In genomic region chr11:126185200-126186030, GRCh38 we compare ENCODE assay signal across 19 cellular contexts. TPM values are rescaled to one million over a fixed set of nuclear protein-coding genes. Genes with fewer than 3 reads are reported as not detected.
DNase-seq lines count a peak whose midpoint lies in the region; ATAC-seq, FAIRE-seq and TF ChIP-seq lines count a peak whose summit lies in the region.
"Had no signal": no experiment of that assay in that cellular context is flagged by ENCODE, and none has a peak within 500 bp of the region (broad histone marks: within the 10 kb centered on the region; RNA-seq: fewer than 3 reads in every experiment).

No MANE protein-coding gene starts in this region.

- peak overlapping the region; percentile 70; the same call in 1 of the 2 replicates for H3K9ac ChIP-seq in HepG2 (ENCODE audit: insufficient read depth, low read depth, low read length)
- no peak overlapping the region for H3K9ac ChIP-seq in OCI-LY3 (ENCODE audit: low read length)

- H3K4me3 Mint-ChIP-seq in nephron = no peak overlapping the region

- peaks cover 90% of the 10 kb centered on the region for H3K4me1 ChIP-seq in HepG2 (ENCODE audit: insufficient read depth, low read length)
- H3K4me1 ChIP-seq in right lobe of liver = no peaks in the 10 kb centered on the region
- peaks cover 65% of the 10 kb centered on the region for H3K4me1 ChIP-seq in OCI-LY3 (ENCODE audit: low read length)
- peaks cover 0 to 12% (median 2%) of the 10 kb centered on the region in 6 donors for H3K4me1 ChIP-seq in spleen
- H3K4me1 ChIP-seq: HAP-1 had no signal

- no peak overlapping the region for H2AFZ ChIP-seq in HepG2 (ENCODE audit: low read length)
- H2AFZ ChIP-seq in OCI-LY3 (ENCODE audit: low read depth, low read length) = no peak overlapping the region

- H3K36me3 ChIP-seq in HepG2 (replicated peaks in 1 of 2; ENCODE audit: control insufficient read depth in 1 of 2, insufficient read depth in 2 of 2, low read length in 2 of 2) (no peaks in the 10 kb centered on the region), right lobe of liver (no peaks in the 10 kb centered on the region), OCI-LY3 (replicated peaks; ENCODE audit: low read depth, low read length) (peaks cover 3% of the 10 kb centered on the region), spleen (peaks cover 0 to 48% (median 0%) of the 10 kb centered on the region in 6 donors)
- H3K36me3 ChIP-seq: HAP-1 had no signal

- no peaks in the 10 kb centered on the region for H3K79me2 ChIP-seq in HepG2 (ENCODE audit: insufficient read depth, low read length)
- no peaks in the 10 kb centered on the region for H3K79me2 ChIP-seq in OCI-LY3 (ENCODE audit: low read length)

- CTCF ChIA-PET in HepG2 (lab: Yijun Ruan, JAX; ENCODE audit: low intra/inter-chr PET ratio, low total read pairs) = no interaction called here

- H3K27ac ChIP-seq in HepG2 (ENCODE audit: extremely low read length, insufficient read depth, low read length) = peak overlapping the region; percentile 94
- no peak overlapping the region for H3K27ac ChIP-seq in right lobe of liver
- no peak overlapping the region for H3K27ac ChIP-seq in OCI-LY3 (ENCODE audit: low read length)
- no peak overlapping the region for H3K27ac ChIP-seq in spleen

- TF ChIP-seq POLR2A in HepG2 (IDR thresholded peaks at IDR 0.05; ENCODE audit: insufficient read depth in 1 of 2, low read depth in 2 of 2, low read length in 2 of 2) = no peak
- no peak for TF ChIP-seq POLR2A in right lobe of liver (IDR thresholded peaks at IDR 0.05)
- no peak for TF ChIP-seq POLR2A in spleen (IDR thresholded peaks at IDR 0.05)
- no peak for TF ChIP-seq POLR2A in H54 (IDR thresholded peaks at IDR 0.05; ENCODE audit: low read depth, low read length)

- in situ Hi-C loops in HepG2 (cut with HindIII; ENCODE audit: extremely low pct_ligation_motif_present, low pct_unique_long_range_greater_than_20kb) = loop anchor here (5.0 kb wide), 1 partner anchor 263 kb away; no protein-coding TSS in a partner anchor

- POLR2A ChIA-PET in HepG2 (lab: Yijun Ruan, JAX) = interaction anchor here (0.9 to 7.7 kb wide), 4 partner anchors 22 to 71 kb away, joined by 3 to 87 read pairs (median 28); no protein-coding TSS in a partner anchor

- peak overlapping the region; percentile 72 to 80 (median 72) for H3K27ac Mint-ChIP-seq in nephron

- intact Hi-C loops in HepG2 (cut with micrococcal nuclease; ENCODE audit: unreplicated experiment) (loop anchor here (1.0 to 2.0 kb wide), 2 partner anchors 38 to 123 kb away; partner anchors contain the start of gene CDON), right lobe of liver (cut with DNase I) (no loop called here), spleen (cut with DNase I; ENCODE audit: low total_unique reads) (no loop called here)

- no peak overlapping the region for H3K4me3 ChIP-seq in HepG2 (replicated peaks in 1 of 3; ENCODE audit: insufficient read depth in 1 of 3, low read depth in 2 of 3, low read length in 3 of 3)
- H3K4me3 ChIP-seq in right lobe of liver = no peak overlapping the region
- H3K4me3 ChIP-seq in OCI-LY3 (ENCODE audit: low read length) = no peak overlapping the region
- no peak overlapping the region for H3K4me3 ChIP-seq in spleen
- H3K4me3 ChIP-seq: HAP-1 had no signal

- peak; percentile 27 for ATAC-seq in HepG2
- no peak for ATAC-seq in right lobe of liver

- H4K20me1 ChIP-seq in HepG2 (ENCODE audit: insufficient read depth, low read length) = no peaks in the 10 kb centered on the region
- 0 out of 2 replicates have a peak, but pooled peaks cover 4% of the 10 kb centered on the region for H4K20me1 ChIP-seq in OCI-LY3 (ENCODE audit: insufficient read depth, low read length)

- 32% methylated on average over 27 of the region's 29 CpGs for WGBS in HepG2 (ENCODE audit: low lambda C conversion rate)
- 88% methylated on average over 3 of the region's 29 CpGs for WGBS in right lobe of liver (ENCODE audit: insufficient coverage, low coverage, low lambda C conversion rate, missing lambda C conversion rate)
- 86 to 94% (median 89%) methylated on average over 28 to 29 of the region's 29 CpGs for WGBS in spleen, 5 donors

- H3K4me2 ChIP-seq in HepG2 (ENCODE audit: low read depth, low read length) (peak overlapping the region; percentile 85), OCI-LY3 (ENCODE audit: low read length) (peak overlapping the region; percentile 71)

- TF ChIP-seq CTCF in HepG2 (CRISPR knock-in tag; IDR thresholded peaks at IDR 0.05) (no peak), right lobe of liver (IDR thresholded peaks at IDR 0.05) (no peak), OCI-LY3 (IDR thresholded peaks at IDR 0.05; ENCODE audit: low read depth, low read length) (no peak), nephron (IDR thresholded peaks at IDR 0.05; ENCODE audit: unreplicated experiment in 3 of 3) (no peak), spleen (IDR thresholded peaks at IDR 0.05 in 8 of 11, conservative IDR thresholded peaks at IDR 0.05 in 3 of 11) (no peak)

- DNase-seq in HepG2 (ENCODE audit: low spot score) = peak; percentile 61
- DNase-seq in right lobe of liver = no peak
- peak; percentile 48 for DNase-seq in spleen
- DNase-seq in pons (ENCODE audit: low spot score) = no peak
- no peak for DNase-seq in H54 (ENCODE audit: insufficient read length, low spot score)
- no peak for DNase-seq in EL
- DNase-seq: C1 segment of cervical spinal cord, DMS 273 treated with DMSO at 0.1 percent for 48 hours, GF-D8, NCI-H1048, NCI-H1436 treated with DMSO at 0.1 percent for 48 hours, NCI-H2081, NCI-H510A treated with DMSO at 0.1 percent for 48 hours, NCI-H82 had no signal

- H3K27me3 ChIP-seq in HepG2 (ENCODE audit: control insufficient read depth in 1 of 2, insufficient read depth in 2 of 2, low read length in 2 of 2) (no peaks in the 10 kb centered on the region), right lobe of liver (no peaks in the 10 kb centered on the region), OCI-LY3 (ENCODE audit: low read depth, low read length) (no peaks in the 10 kb centered on the region), spleen (replicated peaks in 1 of 7) (no peaks in the 10 kb centered on the region)

- no peaks in the 10 kb centered on the region for H3K9me3 Mint-ChIP-seq in nephron

- peak in 1 of 2 experiments; percentile 29; a peak in 1 of 4 replicates for TF ChIP-seq EP300 in HepG2 (IDR thresholded peaks at IDR 0.05; ENCODE audit: low read depth in 2 of 2, low read length in 2 of 2)
- TF ChIP-seq EP300 in HepG2 (CRISPR knock-in tag; IDR thresholded peaks at IDR 0.05; ENCODE audit: borderline replicate concordance) = no peak; the same call in 1 of the 2 replicates

- no TSS peak for BruUV-seq in HepG2 (replicated peaks; lab: Mats Ljungman, UMichigan)

- H3K4me1 Mint-ChIP-seq in nephron = peaks cover 23% of the 10 kb centered on the region

- H3K9me3 ChIP-seq in HepG2 (ENCODE audit: low read length) (no peaks in the 10 kb centered on the region), right lobe of liver (no peaks in the 10 kb centered on the region), OCI-LY3 (ENCODE audit: insufficient read depth, low read length) (no peaks in the 10 kb centered on the region), spleen (peaks cover 0 to 7% (median 3%) of the 10 kb centered on the region in 8 donors)
- H3K9me3 ChIP-seq: HAP-1 had no signal

- FAIRE-seq in HepG2 (lab: Jason Lieb, UNC) (peak; percentile 66), H54 (lab: Jason Lieb, UNC) (no peak)
- FAIRE-seq: GM12891, HTR-8/SVneo had no signal

- TF ChIP-seq RAD21 in HepG2 (CRISPR knock-in tag; IDR thresholded peaks at IDR 0.05) = no peak

- H3K36me3 Mint-ChIP-seq in nephron (ENCODE audit: low read depth) = peaks cover 11% of the 10 kb centered on the region

- no peaks in the 10 kb centered on the region for H3K27me3 Mint-ChIP-seq in nephron (ENCODE audit: low read depth)

RNA-seq across cellular contexts. Expression of gene RPUSD4, which starts 26.0 kb away (rescaled TPM):
- total RNA-seq in HepG2 (2016; rRNA removed; fragmentation: Illumina TruSeq; extraction: Trizol) (45.0 and 45.6 TPM in 2 replicates), right lobe of liver (10 to 100 TPM; 12.8 to 18.5 (median 14.2) TPM), spleen (10 to 100 TPM; 20.6 to 26.7 (median 22.3) TPM)
- 11.4 and 11.5 TPM in 2 replicates for total RNA-seq in HepG2 (2016; cell fraction: cytosol; rRNA removed; fragmentation: Illumina TruSeq; extraction: Trizol; ENCODE audit: low read depth)
- 46.3 and 47.2 TPM in 2 replicates for total RNA-seq in HepG2 (2016; cell fraction: insoluble cytoplasmic fraction; rRNA removed; fragmentation: Illumina TruSeq; extraction: Trizol)
- 25.9 and 29.8 TPM in 2 replicates for total RNA-seq in HepG2 (2016; cell fraction: membrane; rRNA removed; fragmentation: Illumina TruSeq; extraction: Trizol)
- total RNA-seq in HepG2 (2016; cell fraction: nucleus; rRNA removed; fragmentation: Illumina TruSeq; extraction: Trizol) = 46.8 and 51.8 TPM in 2 replicates
- polyA plus RNA-seq in HepG2 (2011; rRNA removed) (51.6 and 52.9 TPM in 2 replicates), spleen (10 to 100 TPM; 14.5 to 15.5 (median 15.4) TPM)
- 42.4 and 53.0 TPM in 2 replicates for polyA plus RNA-seq in HepG2 (2011; cell fraction: cytosol; rRNA removed)
- polyA plus RNA-seq in HepG2 (2011; cell fraction: nucleus; rRNA removed) = 68.4 and 69.6 TPM in 2 replicates
- polyA plus RNA-seq in HepG2 (2012) = 36.1 and 41.1 TPM in 2 replicates
- polyA plus RNA-seq in HepG2 (2016; cell fraction: cytosol; fragmentation: Illumina TruSeq; extraction: Trizol; ENCODE audit: low read depth) = 6.0 and 7.2 TPM in 2 replicates
- polyA plus RNA-seq in HepG2 (2016; cell fraction: insoluble cytoplasmic fraction; fragmentation: Illumina TruSeq; extraction: Trizol; ENCODE audit: low read depth) = 43.9 and 44.1 TPM in 2 replicates
- 16.2 and 17.9 TPM in 2 replicates for polyA plus RNA-seq in HepG2 (2016; cell fraction: membrane; fragmentation: Illumina TruSeq; extraction: Trizol; ENCODE audit: low read depth)
- 85.9 and 93.8 TPM in 2 replicates for polyA plus RNA-seq in HepG2 (2016; cell fraction: nucleus; fragmentation: Illumina TruSeq; extraction: Trizol; ENCODE audit: insufficient read depth, low read depth)
- polyA minus RNA-seq in HepG2 (2011; rRNA and poly(A)+ RNA removed; ENCODE audit: low replicate concordance) = 74.1 and 168 TPM in 2 replicates
- 31.0 and 34.3 TPM in 2 replicates for polyA minus RNA-seq in HepG2 (2011; cell fraction: cytosol; rRNA and poly(A)+ RNA removed)
- polyA minus RNA-seq in HepG2 (2011; cell fraction: nucleus; rRNA and poly(A)+ RNA removed) = 60.8 and 66.2 TPM in 2 replicates

RNA-seq across cellular contexts. Expression of gene FAM118B, which starts 26.2 kb away (rescaled TPM):
- total RNA-seq in HepG2 (2016; rRNA removed; fragmentation: Illumina TruSeq; extraction: Trizol) = 25.7 and 30.9 TPM in 2 replicates
- total RNA-seq in HepG2 (2016; cell fraction: cytosol; rRNA removed; fragmentation: Illumina TruSeq; extraction: Trizol; ENCODE audit: low read depth) = 4.3 and 4.7 TPM in 2 replicates
- total RNA-seq in HepG2 (2016; cell fraction: insoluble cytoplasmic fraction; rRNA removed; fragmentation: Illumina TruSeq; extraction: Trizol) = 25.2 and 33.9 TPM in 2 replicates
- 11.4 and 12.1 TPM in 2 replicates for total RNA-seq in HepG2 (2016; cell fraction: membrane; rRNA removed; fragmentation: Illumina TruSeq; extraction: Trizol)
- 17.6 and 18.5 TPM in 2 replicates for total RNA-seq in HepG2 (2016; cell fraction: nucleus; rRNA removed; fragmentation: Illumina TruSeq; extraction: Trizol)
- polyA plus RNA-seq in HepG2 (2011; rRNA removed) = 10.2 and 10.4 TPM in 2 replicates
- polyA plus RNA-seq in HepG2 (2011; cell fraction: cytosol; rRNA removed) = 6.6 and 10.7 TPM in 2 replicates
- polyA plus RNA-seq in HepG2 (2011; cell fraction: nucleus; rRNA removed) = 3.4 and 4.2 TPM in 2 replicates
- polyA plus RNA-seq in HepG2 (2012) = 8.2 and 8.8 TPM in 2 replicates
- 3.3 and 3.4 TPM in 2 replicates for polyA plus RNA-seq in HepG2 (2016; cell fraction: cytosol; fragmentation: Illumina TruSeq; extraction: Trizol; ENCODE audit: low read depth)
- 27.7 and 31.2 TPM in 2 replicates for polyA plus RNA-seq in HepG2 (2016; cell fraction: insoluble cytoplasmic fraction; fragmentation: Illumina TruSeq; extraction: Trizol; ENCODE audit: low read depth)
- 6.7 and 7.0 TPM in 2 replicates for polyA plus RNA-seq in HepG2 (2016; cell fraction: membrane; fragmentation: Illumina TruSeq; extraction: Trizol; ENCODE audit: low read depth)
- polyA plus RNA-seq in HepG2 (2016; cell fraction: nucleus; fragmentation: Illumina TruSeq; extraction: Trizol; ENCODE audit: insufficient read depth, low read depth) = 14.7 and 15.9 TPM in 2 replicates
- 2.5 and 4.9 TPM in 2 replicates for polyA minus RNA-seq in HepG2 (2011; rRNA and poly(A)+ RNA removed; ENCODE audit: low replicate concordance)
- polyA minus RNA-seq in HepG2 (2011; cell fraction: cytosol; rRNA and poly(A)+ RNA removed) = 3.3 and 6.6 TPM in 2 replicates
- polyA minus RNA-seq in HepG2 (2011; cell fraction: nucleus; rRNA and poly(A)+ RNA removed) = 10.6 and 13.4 TPM in 2 replicates
- total RNA-seq in right lobe of liver = 1 to 10 TPM; 4.6 to 8.3 (median 5.8) TPM
- total RNA-seq in spleen = 10 to 100 TPM; 15.3 to 32.3 (median 21.0) TPM
- polyA plus RNA-seq in spleen = 10 to 100 TPM in 1 of 3 donors, 1 to 10 TPM in 2; 5.5 to 11.1 (median 6.5) TPM

Comparison
In these comparisons a context has a peak if more than half of its experiments do, and no peak if none do; other contexts are left out.
1. DNase-seq: peak in HepG2 (single experiment) and spleen (single experiment); none in right lobe of liver (0 of 3), pons (single experiment), H54 (single experiment) and EL (single experiment).